Comparison of ENCODE assay signal across 8 cellular contexts in genomic region chr16:68367034-68367433, GRCh38. TPM values are rescaled to one million over a fixed set of nuclear protein-coding genes. Genes with fewer than 3 reads are reported as not detected.
DNase-seq lines count a peak whose midpoint lies in the region; ATAC-seq and TF ChIP-seq lines count a peak whose summit lies in the region.

No MANE protein-coding gene starts in this region.

- no peaks in the 10 kb centered on the region for H3K9me3 Mint-ChIP-seq in activated CD4-positive, alpha-beta T cell treated with anti-CD3 and anti-CD28 coated beads, Interleukin-2, amount 10 ng/mL, durations not matched to agents 24 days and 14 days

- H3K4me1 Mint-ChIP-seq in activated CD4-positive, alpha-beta T cell treated with anti-CD3 and anti-CD28 coated beads, Interleukin-2, amount 10 ng/mL, durations not matched to agents 24 days and 14 days, result peaks cover 35% of the 10 kb centered on the region

- no peak overlapping the region for H3K27ac Mint-ChIP-seq in activated CD4-positive, alpha-beta T cell treated with anti-CD3 and anti-CD28 coated beads, Interleukin-2, amount 10 ng/mL, durations not matched to agents 24 days and 14 days

- intact Hi-C loops in activated CD4-positive, alpha-beta T cell treated with anti-CD3 and anti-CD28 coated beads, Interleukin-2, amount 10 ng/mL, durations not matched to agents 24 days and 14 days (cut with micrococcal nuclease), result loop anchor here (10.0 kb wide), 1 partner anchor 48 kb away; no protein-coding TSS in a partner anchor

- ATAC-seq in GM21786 (IDR thresholded peaks at IDR 0.05; ENCODE audit: unreplicated experiment), result no peak

- H3K27me3 Mint-ChIP-seq in activated CD4-positive, alpha-beta T cell treated with anti-CD3 and anti-CD28 coated beads, Interleukin-2, amount 10 ng/mL, durations not matched to agents 24 days and 14 days, result peaks cover 29% of the 10 kb centered on the region

- DNase-seq in NCI-H1694 (lab: John Stamatoyannopoulos, UW), result peak; percentile 10
- DNase-seq in NCI-H1694 treated with DMSO at 0.1 percent for 48 hours (lab: John Stamatoyannopoulos, UW), result no peak
- no peak for DNase-seq in LNCaP clone FGC (ENCODE audit: low read depth)
- peak; percentile 86 for DNase-seq in activated CD4-positive, alpha-beta T cell treated with anti-CD3 and anti-CD28 coated beads, Interleukin-2, amount 10 ng/mL, durations not matched to agents 24 days and 14 days
- DNase-seq in germinal center (ENCODE audit: low spot score), result peak; percentile 57
- DNase-seq in stimulated activated CD8-positive, alpha-beta memory T cell treated with anti-CD3 and anti-CD28 coated beads, Interleukin-15, amount 100 ng/mL, for 48 hours (ENCODE audit: low read depth in 2 of 2), result peak; percentile 25 to 27
- no peak for DNase-seq in NCI-H526 treated with DMSO at 0.1 percent for 48 hours (lab: John Stamatoyannopoulos, UW)

- no peak overlapping the region for H3K4me3 Mint-ChIP-seq in activated CD4-positive, alpha-beta T cell treated with anti-CD3 and anti-CD28 coated beads, Interleukin-2, amount 10 ng/mL, durations not matched to agents 24 days and 14 days

- H3K36me3 Mint-ChIP-seq in activated CD4-positive, alpha-beta T cell treated with anti-CD3 and anti-CD28 coated beads, Interleukin-2, amount 10 ng/mL, durations not matched to agents 24 days and 14 days (ENCODE audit: low read depth), result no peaks in the 10 kb centered on the region

- peak; percentile 43 for TF ChIP-seq CTCF in LNCaP clone FGC (IDR thresholded peaks at IDR 0.05; ENCODE audit: control insufficient read depth, extremely low read depth, insufficient read depth)

- no peak overlapping the region for H3K4me3 ChIP-seq in LNCaP clone FGC (ENCODE audit: low read depth, low read length)

RNA-seq across cellular contexts. Expression of gene PRMT7, which starts 56.2 kb away (rescaled TPM):
- 69.7 and 72.2 TPM in 2 replicates for total RNA-seq in activated CD4-positive, alpha-beta T cell treated with anti-CD3 and anti-CD28 coated beads, Interleukin-2, amount 10 ng/mL, durations not matched to agents 24 days and 14 days

RNA-seq across cellular contexts. Expression of gene SLC7A6OS, which starts 56.3 kb away (rescaled TPM):
- 22.3 and 27.1 TPM in 2 replicates for total RNA-seq in activated CD4-positive, alpha-beta T cell treated with anti-CD3 and anti-CD28 coated beads, Interleukin-2, amount 10 ng/mL, durations not matched to agents 24 days and 14 days

Comparison
In these comparisons a context has a peak if more than half of its experiments do, and no peak if none do; other contexts are left out.
1. DNase-seq: peak in NCI-H1694 (single experiment), activated CD4-positive, alpha-beta T cell treated with anti-CD3 and anti-CD28 coated beads, Interleukin-2, amount 10 ng/mL, durations not matched to agents 24 days and 14 days (single experiment), germinal center (single experiment) and stimulated activated CD8-positive, alpha-beta memory T cell treated with anti-CD3 and anti-CD28 coated beads, Interleukin-15, amount 100 ng/mL, for 48 hours (2 of 2); none in NCI-H1694 treated with DMSO at 0.1 percent for 48 hours (single experiment), LNCaP clone FGC (single experiment) and NCI-H526 treated with DMSO at 0.1 percent for 48 hours (single experiment).